Comparison of ENCODE assay signal across 1 cellular context in the genomic region with DNA sequence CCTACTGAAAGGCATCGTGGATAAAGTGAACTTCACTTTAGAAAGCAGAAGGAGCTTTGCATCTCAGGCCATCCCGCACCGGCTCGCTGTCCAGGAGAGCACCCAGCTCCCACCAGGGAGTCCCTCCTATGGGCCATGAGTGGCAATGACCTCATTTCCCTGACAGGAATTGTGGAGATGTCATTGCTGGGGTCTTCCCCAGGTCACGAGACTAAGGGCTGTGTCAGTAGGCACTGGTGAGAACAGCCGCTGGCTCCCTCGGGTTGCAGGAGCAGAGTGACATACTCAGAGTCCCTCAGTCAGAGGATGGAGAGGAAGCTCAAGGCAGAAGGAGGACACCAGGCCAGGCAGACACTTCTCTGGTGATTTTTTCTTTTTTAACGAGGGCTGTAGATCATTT.
TF ChIP-seq lines count a peak whose summit lies in the region.

No MANE protein-coding gene starts in this region.

TF ChIP-seq in SK-N-SH, 30 proteins besides CTCF, POLR2A, EP300 and RAD21:
- TF ChIP-seq EZH2phosphoT487 (IDR thresholded peaks at IDR 0.05; ENCODE audit: borderline replicate concordance, low read depth) (no peak), ZBTB33 (IDR thresholded peaks at IDR 0.05; ENCODE audit: borderline replicate concordance, low read depth) (no peak), NFIC (IDR thresholded peaks at IDR 0.05; ENCODE audit: borderline replicate concordance) (no peak), RFX5 (IDR thresholded peaks at IDR 0.05; ENCODE audit: low read length) (no peak), USF2 (IDR thresholded peaks at IDR 0.05; ENCODE audit: borderline replicate concordance, low read depth, low read length) (no peak), PBX3 (IDR thresholded peaks at IDR 0.05) (no peak), USF1 (IDR thresholded peaks at IDR 0.05; ENCODE audit: borderline replicate concordance, low read depth) (no peak), FOXM1 (IDR thresholded peaks at IDR 0.05; ENCODE audit: low read depth) (no peak), MAX (IDR thresholded peaks at IDR 0.05; ENCODE audit: low read depth) (no peak), GATA2 (CRISPR knock-in tag; IDR thresholded peaks at IDR 0.05) (no peak)
